Comparison of ENCODE assay signal across 11 cellular contexts in the genomic region with DNA sequence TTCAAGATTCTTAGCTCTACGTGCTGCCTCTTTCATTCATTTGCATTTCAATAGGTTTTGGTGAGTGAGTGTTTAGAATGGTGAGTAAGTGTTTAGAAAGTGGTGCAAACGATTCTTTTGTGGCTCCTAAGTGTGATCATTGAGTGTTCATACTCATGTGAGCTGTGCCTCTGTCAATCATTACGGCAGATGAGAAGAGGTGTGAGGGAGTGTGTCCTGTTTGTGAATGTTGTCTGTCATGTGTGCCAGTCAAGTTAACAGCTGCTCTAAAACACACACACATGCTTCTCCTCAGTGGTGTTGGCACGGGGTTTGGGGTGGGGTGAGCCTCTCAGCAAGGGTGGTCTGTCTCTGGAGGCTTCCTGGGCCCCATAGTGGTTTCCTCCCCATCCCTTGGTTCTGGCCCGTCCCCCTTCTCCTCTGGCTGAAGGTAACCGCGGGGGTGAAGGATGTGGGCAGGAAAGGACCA. TPM values are rescaled to one million over a fixed set of nuclear protein-coding genes. Genes with fewer than 3 reads are reported as not detected.
DNase-seq lines count a peak whose midpoint lies in the region; ATAC-seq and TF ChIP-seq lines count a peak whose summit lies in the region.
"Had no signal": no experiment of that assay in that cellular context is flagged by ENCODE, and none has a peak within 500 bp of the region (broad histone marks: within the 10 kb centered on the region; RNA-seq: fewer than 3 reads in every experiment).

No MANE protein-coding gene starts in this region.

- peak overlapping the region; percentile 37; the same call in 1 of the 2 replicates for H3K14ac ChIP-seq in IMR-90 (replicated peaks; ENCODE audit: low read depth, low read length)

- 0% methylated on average over 1 of the region's 7 CpGs; no CpG with 5 or more reads in 1 of the 2 experiments for WGBS in IMR-90 (ENCODE audit: extremely low coverage in 2 of 2, insufficient read length in 1 of 2), 2 experiments

- no peaks in the 10 kb centered on the region for H3K79me1 ChIP-seq in IMR-90 (ENCODE audit: low read depth in 1 of 2, low read length in 2 of 2)

- H3K79me2 ChIP-seq in neural cell (replicated peaks; ENCODE audit: insufficient read depth, low read length): no peaks in the 10 kb centered on the region

- no peak for TF ChIP-seq POLR2A in IMR-90 (IDR thresholded peaks at IDR 0.05; ENCODE audit: low read depth, low read length)

- no peak overlapping the region for H3K18ac ChIP-seq in IMR-90 (ENCODE audit: low read depth, low read length)

- TF ChIP-seq CTCF in IMR-90 (conservative IDR thresholded peaks at IDR 0.05; ENCODE audit: low read depth, low read length) (no peak), neural cell (IDR thresholded peaks at IDR 0.05; ENCODE audit: poor library complexity, severe bottlenecking) (no peak)

- no peaks in the 10 kb centered on the region for H3K9me2 ChIP-seq in neural cell (ENCODE audit: insufficient read depth, low read length)

- H3K36me3 ChIP-seq in IMR-90 (ENCODE audit: control insufficient read depth, insufficient read depth, low read length) (no peaks in the 10 kb centered on the region), neural cell (ENCODE audit: insufficient read depth, low read length) (no peaks in the 10 kb centered on the region)

- H3K4me1 ChIP-seq in IMR-90 (ENCODE audit: control insufficient read depth, insufficient read depth, low read length): peaks cover 14% of the 10 kb centered on the region

- no peak overlapping the region; the same call in 1 of the 2 replicates for H3K23ac ChIP-seq in IMR-90 (ENCODE audit: low read depth, low read length)

- no TSS peak for BruUV-seq in IMR-90 (replicated peaks; lab: Mats Ljungman, UMichigan)

- in situ Hi-C loops in IMR-90 (cut with MboI; ENCODE audit: low sequenced_read_pairs): loop anchor here (10.0 kb wide), 1 partner anchor 394 kb away; no protein-coding TSS in a partner anchor

- H3K56ac ChIP-seq in IMR-90 (ENCODE audit: extremely low read depth, insufficient read depth, low read length): no peak overlapping the region

- no peaks in the 10 kb centered on the region for H3K27me3 ChIP-seq in IMR-90 (ENCODE audit: control insufficient read depth, insufficient read depth, low read length)
- no peaks in the 10 kb centered on the region for H3K27me3 ChIP-seq in neural cell (ENCODE audit: insufficient read depth, low read depth, low read length)

- H3K9ac ChIP-seq in IMR-90 (ENCODE audit: low read depth, low read length) (no peak overlapping the region), neural cell (ENCODE audit: low read length) (no peak overlapping the region)
- H3K9ac ChIP-seq: KMS-11 had no signal

- no peak overlapping the region for H2BK5ac ChIP-seq in IMR-90 (ENCODE audit: low read depth, low read length, poor library complexity, severe bottlenecking)

- peaks cover 44% of the 10 kb centered on the region for H3K4me1 Mint-ChIP-seq in activated T-cell treated with anti-CD3 and anti-CD28 coated beads, Interleukin-2, amount 50 U/mL, for 4 hours (ENCODE audit: low read depth)
- H3K4me1 Mint-ChIP-seq in activated T-cell treated with anti-CD3 and anti-CD28 coated beads, Interleukin-2, amount 50 U/mL, for 24 hours (ENCODE audit: low read depth): peaks cover 43% of the 10 kb centered on the region
- peaks cover 42% of the 10 kb centered on the region for H3K4me1 Mint-ChIP-seq in activated naive CD8-positive, alpha-beta T cell treated with anti-CD3 and anti-CD28 coated beads, Interleukin-2, amount 50 U/mL, for 24 hours

- no peak overlapping the region for H4K5ac ChIP-seq in IMR-90 (ENCODE audit: low read depth, low read length)

- CTCF ChIA-PET in IMR-90 (lab: Yijun Ruan, JAX): no interaction called here

- no peak overlapping the region for H2BK120ac ChIP-seq in IMR-90 (ENCODE audit: low read depth, low read length)

- DNase-seq in activated T-cell treated with anti-CD3 and anti-CD28 coated beads, Interleukin-2, amount 50 U/mL, for 4 hours: no peak
- no peak for DNase-seq in activated T-cell treated with anti-CD3 and anti-CD28 coated beads, Interleukin-2, amount 50 U/mL, for 24 hours
- no peak for DNase-seq in IMR-90
- no peak for DNase-seq in activated naive CD8-positive, alpha-beta T cell treated with anti-CD3 and anti-CD28 coated beads, Interleukin-2, amount 50 U/mL, for 24 hours
- DNase-seq in HPDE6-E6E7 (ENCODE audit: extremely low spot score): no peak

- H3K36me3 Mint-ChIP-seq in activated T-cell treated with anti-CD3 and anti-CD28 coated beads, Interleukin-2, amount 50 U/mL, for 4 hours (ENCODE audit: insufficient read depth): no peaks in the 10 kb centered on the region
- no peaks in the 10 kb centered on the region for H3K36me3 Mint-ChIP-seq in activated T-cell treated with anti-CD3 and anti-CD28 coated beads, Interleukin-2, amount 50 U/mL, for 24 hours (ENCODE audit: low read depth)
- no peaks in the 10 kb centered on the region for H3K36me3 Mint-ChIP-seq in activated naive CD8-positive, alpha-beta T cell treated with anti-CD3 and anti-CD28 coated beads, Interleukin-2, amount 50 U/mL, for 24 hours (ENCODE audit: low read depth)

- no peak overlapping the region for H4K91ac ChIP-seq in IMR-90 (ENCODE audit: insufficient read depth, low read depth, low read length)

- TF ChIP-seq EP300 in neural cell (conservative IDR thresholded peaks at IDR 0.05; ENCODE audit: poor library complexity, severe bottlenecking): peak; percentile 61

- H3K27ac Mint-ChIP-seq in activated T-cell treated with anti-CD3 and anti-CD28 coated beads, Interleukin-2, amount 50 U/mL, for 24 hours: no peak overlapping the region
- no peak overlapping the region for H3K27ac Mint-ChIP-seq in activated naive CD8-positive, alpha-beta T cell treated with anti-CD3 and anti-CD28 coated beads, Interleukin-2, amount 50 U/mL, for 24 hours
- H3K27ac Mint-ChIP-seq: type B pancreatic cell had no signal

- no peaks in the 10 kb centered on the region for H3K27me3 Mint-ChIP-seq in activated T-cell treated with anti-CD3 and anti-CD28 coated beads, Interleukin-2, amount 50 U/mL, for 4 hours (ENCODE audit: low read depth)
- no peaks in the 10 kb centered on the region for H3K27me3 Mint-ChIP-seq in activated T-cell treated with anti-CD3 and anti-CD28 coated beads, Interleukin-2, amount 50 U/mL, for 24 hours
- no peaks in the 10 kb centered on the region for H3K27me3 Mint-ChIP-seq in activated naive CD8-positive, alpha-beta T cell treated with anti-CD3 and anti-CD28 coated beads, Interleukin-2, amount 50 U/mL, for 24 hours

- H2AK9ac ChIP-seq in IMR-90 (replicated peaks; ENCODE audit: low read depth, low read length, poor library complexity): no peak overlapping the region

- H3K9me3 Mint-ChIP-seq in activated T-cell treated with anti-CD3 and anti-CD28 coated beads, Interleukin-2, amount 50 U/mL, for 4 hours: no peaks in the 10 kb centered on the region
- H3K9me3 Mint-ChIP-seq in activated T-cell treated with anti-CD3 and anti-CD28 coated beads, Interleukin-2, amount 50 U/mL, for 24 hours: peaks cover 2% of the 10 kb centered on the region
- H3K9me3 Mint-ChIP-seq in activated naive CD8-positive, alpha-beta T cell treated with anti-CD3 and anti-CD28 coated beads, Interleukin-2, amount 50 U/mL, for 24 hours: peaks cover 8% of the 10 kb centered on the region
- H3K9me3 Mint-ChIP-seq: type B pancreatic cell had no signal

- H3K4me2 ChIP-seq in IMR-90 (ENCODE audit: low read depth, low read length): no peak overlapping the region
- peak overlapping the region; percentile 56 for H3K4me2 ChIP-seq in neural cell (ENCODE audit: low read length)
- H3K4me2 ChIP-seq: KMS-11 had no signal

- H3K4me3 Mint-ChIP-seq in activated T-cell treated with anti-CD3 and anti-CD28 coated beads, Interleukin-2, amount 50 U/mL, for 4 hours: no peak overlapping the region
- no peak overlapping the region for H3K4me3 Mint-ChIP-seq in activated T-cell treated with anti-CD3 and anti-CD28 coated beads, Interleukin-2, amount 50 U/mL, for 24 hours
- no peak overlapping the region for H3K4me3 Mint-ChIP-seq in activated naive CD8-positive, alpha-beta T cell treated with anti-CD3 and anti-CD28 coated beads, Interleukin-2, amount 50 U/mL, for 24 hours
- H3K4me3 Mint-ChIP-seq: type B pancreatic cell had no signal

- H2BK20ac ChIP-seq in IMR-90 (ENCODE audit: low read depth, low read length): no peak overlapping the region

- H3K4ac ChIP-seq in IMR-90 (ENCODE audit: low read depth, low read length): 0 out of 2 replicates have a peak overlapping the region, but pooled peaks have one; percentile 20

- H3K9me3 ChIP-seq in IMR-90 (ENCODE audit: control insufficient read depth, insufficient read depth, low read length): no peaks in the 10 kb centered on the region
- no peaks in the 10 kb centered on the region for H3K9me3 ChIP-seq in neural cell (ENCODE audit: low read length)

- H2BK15ac ChIP-seq in IMR-90 (ENCODE audit: low read depth, low read length): no peak overlapping the region

- POLR2A ChIA-PET in IMR-90 (lab: Charles Lee; ENCODE audit: unreplicated experiment): no interaction called here

- H2AFZ ChIP-seq in IMR-90 (replicated peaks; ENCODE audit: low read length, poor library complexity) (no peak overlapping the region), neural cell (ENCODE audit: low read depth, low read length) (no peak overlapping the region)

- H3K9me1 ChIP-seq in IMR-90 (ENCODE audit: insufficient read depth, low read length): no peaks in the 10 kb centered on the region; the same call in 1 of the 2 replicates

- no peak overlapping the region for H3K27ac ChIP-seq in IMR-90 (ENCODE audit: insufficient read depth, low read length)
- no peak overlapping the region for H3K27ac ChIP-seq in neural cell (ENCODE audit: low read length)
- H3K27ac ChIP-seq: KMS-11 had no signal

- no peak overlapping the region for H3K4me3 ChIP-seq in IMR-90 (ENCODE audit: insufficient read depth, low read depth, low read length)
- peak overlapping the region; percentile 6 for H3K4me3 ChIP-seq in neural cell (ENCODE audit: low read length)

- dilution Hi-C loops in IMR-90 (cut with HindIII; ENCODE audit: low sequenced_read_pairs, unreplicated experiment): no loop called here

- peak; percentile 87 to 95 for ATAC-seq in activated T-cell treated with anti-CD3 and anti-CD28 coated beads, Interleukin-2, amount 50 U/mL, for 4 hours
- ATAC-seq in IMR-90 (ENCODE audit: low read depth) (no peak), GM18498 (IDR thresholded peaks at IDR 0.05; ENCODE audit: unreplicated experiment) (no peak), HG03108 (IDR thresholded peaks at IDR 0.05; ENCODE audit: unreplicated experiment) (no peak)
- ATAC-seq in activated naive CD8-positive, alpha-beta T cell treated with anti-CD3 and anti-CD28 coated beads, Interleukin-2, amount 50 U/mL, for 24 hours: peak; percentile 87

- no peak overlapping the region for H4K8ac ChIP-seq in IMR-90 (ENCODE audit: low read depth in 2 of 2, low read length in 2 of 2)

- no peaks in the 10 kb centered on the region for H3F3A ChIP-seq in neural cell (ENCODE audit: insufficient read depth, low read length, poor library complexity, severe bottlenecking)

- TF ChIP-seq RAD21 in IMR-90 (IDR thresholded peaks at IDR 0.05; ENCODE audit: low read length): no peak
- no peak for TF ChIP-seq RAD21 in neural cell (conservative IDR thresholded peaks at IDR 0.05)

- H4K20me1 ChIP-seq in IMR-90 (ENCODE audit: insufficient read depth, low read length) (no peaks in the 10 kb centered on the region), neural cell (ENCODE audit: insufficient read depth) (no peaks in the 10 kb centered on the region)

- 0 out of 2 replicates have a peak overlapping the region, but pooled peaks have one; percentile 0 for H2AK5ac ChIP-seq in IMR-90 (ENCODE audit: low read depth, low read length)

- intact Hi-C loops in IMR-90 (cut with micrococcal nuclease): no loop called here

RNA-seq across cellular contexts. Expression of a gene that starts 11.4 kb away (rescaled TPM):
- not detected for total RNA-seq in activated T-cell treated with anti-CD3 and anti-CD28 coated beads, Interleukin-2, amount 50 U/mL, for 4 hours
- total RNA-seq in IMR-90 (2012; rRNA removed): 0.28 TPM in 1 of 2 replicates, not detected in the other
- polyA plus RNA-seq in IMR-90 (2012; rRNA removed): 0.20 TPM in 1 of 2 replicates, not detected in the other
- polyA plus RNA-seq in IMR-90 (2012; cell fraction: cytosol; rRNA removed): 0.14 TPM in 1 of 2 replicates, not detected in the other
- polyA plus RNA-seq in IMR-90 (2012; cell fraction: nucleus; rRNA removed; ENCODE audit: low replicate concordance): 0.41 and 0.42 TPM in 2 replicates
- polyA plus RNA-seq in neural cell: not detected in 2 replicates
- not detected in 2 replicates for polyA minus RNA-seq in neural cell
- total RNA-seq: NCI-H460 had no signal

RNA-seq across cellular contexts. Expression of a gene that starts 31.5 kb away (rescaled TPM):
- total RNA-seq in activated T-cell treated with anti-CD3 and anti-CD28 coated beads, Interleukin-2, amount 50 U/mL, for 4 hours: 10 to 100 TPM; 61.1 to 74.9 (median 66.0) TPM
- 170 and 190 TPM in 2 replicates for total RNA-seq in IMR-90 (2012; rRNA removed)
- polyA plus RNA-seq in IMR-90 (2012; rRNA removed): 47.7 and 57.9 TPM in 2 replicates
- polyA plus RNA-seq in IMR-90 (2012; cell fraction: cytosol; rRNA removed): 12.3 and 13.8 TPM in 2 replicates
- polyA plus RNA-seq in IMR-90 (2012; cell fraction: nucleus; rRNA removed; ENCODE audit: low replicate concordance): 15.1 and 99.8 TPM in 2 replicates
- polyA plus RNA-seq in neural cell: 47.5 and 50.1 TPM in 2 replicates
- polyA minus RNA-seq in neural cell: 104 and 108 TPM in 2 replicates

RNA-seq across cellular contexts. Expression of a gene that starts 33.1 kb away (rescaled TPM):
- under 1 TPM; 0.08 to 0.20 (median 0.11) TPM for total RNA-seq in activated T-cell treated with anti-CD3 and anti-CD28 coated beads, Interleukin-2, amount 50 U/mL, for 4 hours
- 14.4 and 17.6 TPM in 2 replicates for total RNA-seq in IMR-90 (2012; rRNA removed)
- 9.0 and 9.8 TPM in 2 replicates for polyA plus RNA-seq in IMR-90 (2012; rRNA removed)
- polyA plus RNA-seq in IMR-90 (2012; cell fraction: cytosol; rRNA removed): 5.7 and 6.6 TPM in 2 replicates
- 2.9 and 7.5 TPM in 2 replicates for polyA plus RNA-seq in IMR-90 (2012; cell fraction: nucleus; rRNA removed; ENCODE audit: low replicate concordance)
- polyA plus RNA-seq in neural cell: 0.06 TPM in 1 of 2 replicates, not detected in the other
- polyA minus RNA-seq in neural cell: 0.23 and 0.49 TPM in 2 replicates
- total RNA-seq: NCI-H460 had no signal

Comparison
In these comparisons a context has a peak if more than half of its experiments do, and no peak if none do; other contexts are left out.
1. ATAC-seq: peak in activated T-cell treated with anti-CD3 and anti-CD28 coated beads, Interleukin-2, amount 50 U/mL, for 4 hours (2 of 2) and activated naive CD8-positive, alpha-beta T cell treated with anti-CD3 and anti-CD28 coated beads, Interleukin-2, amount 50 U/mL, for 24 hours (single experiment); none in IMR-90 (single experiment), GM18498 (single experiment) and HG03108 (single experiment).
2. RNA of a gene that starts 33.1 kb away (total RNA-seq): 14.4 to 17.6 TPM in IMR-90; 0.08 to 0.20 TPM in activated T-cell treated with anti-CD3 and anti-CD28 coated beads, Interleukin-2, amount 50 U/mL, for 4 hours; every median in the first group is over 10 times any median in the second.